30 cellular contexts compared by ENCODE assay signal in genomic region chr16:69701866-69702265, GRCh38.
"Had no signal": no experiment of that assay in that cellular context is flagged by ENCODE, and none has a peak within 500 bp of the region (broad histone marks: within the 10 kb centered on the region; RNA-seq: fewer than 3 reads in every experiment).

No MANE protein-coding gene starts in this region.

- H3K36me3 ChIP-seq: SJCRH30 had no signal

- H3K4me3 ChIP-seq: SJCRH30, SK-N-MC had no signal

- FAIRE-seq: astrocyte, bronchial epithelial cell had no signal

- ATAC-seq: activated CD8-positive, alpha-beta T cell treated with anti-CD3 and anti-CD28 coated beads for 36 hours had no signal

- H3K27me3 ChIP-seq: SJCRH30 had no signal

- DNase-seq: activated CD4-positive, alpha-beta T cell treated with anti-CD3 and anti-CD28 coated beads, Interleukin-2, amount 10 ng/mL, durations not matched to agents 24 days and 14 days; activated CD4-positive, alpha-beta T cell treated with anti-CD3 and anti-CD28 coated beads, Interleukin-2, amount 50 U/mL, for 4 hours; activated CD8-positive, alpha-beta T cell treated with anti-CD3 and anti-CD28 coated beads for 36 hours; activated gamma-delta T cell; activated naive CD4-positive, alpha-beta T cell treated with Interleukin-2 at 50 U/mL for 16 hours; activated naive CD8-positive, alpha-beta T cell treated with anti-CD3 and anti-CD28 coated beads, Interleukin-2, amount 10 ng/mL, durations not matched to agents 7 days and 5 days; activated T-cell treated with anti-CD3 and anti-CD28 coated beads, Interleukin-2, amount 50 U/mL, for 24 hours; caudate nucleus; cerebellar nuclear complex; MM.1S; MV-4-11; NCI-H1092; NCI-H1436 treated with DMSO at 0.1 percent for 48 hours; NCI-H1694 treated with DMSO at 0.1 percent for 48 hours; NCI-H2029; NCI-H345; NCI-H526; NCI-H748 treated with DMSO at 0.1 percent for 48 hours; NK-92 treated with Interleukin-12 subunit alpha and Interleukin-12 subunit beta, amount 100 ng/mL, for 24 hours; SHP77; SJCRH30 had no signal

- H3K9me3 ChIP-seq: SJCRH30 had no signal

- H3K9me3 Mint-ChIP-seq: activated CD4-positive, alpha-beta T cell treated with anti-CD3 and anti-CD28 coated beads, Interleukin-2, amount 10 ng/mL, durations not matched to agents 24 days and 14 days; activated CD8-positive, alpha-beta T cell treated with anti-CD3 and anti-CD28 coated beads for 36 hours; activated naive CD4-positive, alpha-beta T cell treated with anti-CD3 and anti-CD28 coated beads, Interleukin-2, amount 50 U/mL, for 24 hours; activated naive CD8-positive, alpha-beta T cell treated with anti-CD3 and anti-CD28 coated beads, Interleukin-2, amount 10 ng/mL, durations not matched to agents 7 days and 5 days; activated T-cell treated with anti-CD3 and anti-CD28 coated beads, Interleukin-2, amount 50 U/mL, for 24 hours; activated T-helper 2 cell treated with anti-CD3 and anti-CD28 coated beads, Interferon-gamma antibody, Interleukin-2, Interleukin-4, amounts not matched to agents 10 μg/mL and 5 μg/mL and 100 μg/mL, durations not matched to agents 14 hours and 24 hours and 36 hours; brain; T-helper 1 cell treated with Interleukin-12 subunit alpha and Interleukin-12 subunit beta and Interleukin-4 antibody, amounts not matched to agents 30 μg/mL and 1 μg/mL, for 36 hours; T-helper 2 cell treated with Interferon-gamma antibody and Interleukin-4, amounts not matched to agents 5 μg/mL and 100 μg/mL, for 36 hours had no signal

- H3K9ac ChIP-seq: KMS-11 had no signal

- H3K27ac Mint-ChIP-seq: activated CD4-positive, alpha-beta T cell treated with anti-CD3 and anti-CD28 coated beads, Interleukin-2, amount 10 ng/mL, durations not matched to agents 24 days and 14 days; activated CD8-positive, alpha-beta T cell treated with anti-CD3 and anti-CD28 coated beads for 36 hours; activated naive CD4-positive, alpha-beta T cell treated with anti-CD3 and anti-CD28 coated beads, Interleukin-2, amount 50 U/mL, for 24 hours; activated naive CD8-positive, alpha-beta T cell treated with anti-CD3 and anti-CD28 coated beads, Interleukin-2, amount 10 ng/mL, durations not matched to agents 7 days and 5 days; activated T-helper 2 cell treated with anti-CD3 and anti-CD28 coated beads, Interferon-gamma antibody, Interleukin-2, Interleukin-4, amounts not matched to agents 10 μg/mL and 5 μg/mL and 100 μg/mL, durations not matched to agents 14 hours and 24 hours and 36 hours; T-helper 1 cell treated with Interleukin-12 subunit alpha and Interleukin-12 subunit beta and Interleukin-4 antibody, amounts not matched to agents 30 μg/mL and 1 μg/mL, for 36 hours; T-helper 2 cell treated with Interferon-gamma antibody and Interleukin-4, amounts not matched to agents 5 μg/mL and 100 μg/mL, for 36 hours had no signal

- H3K27me3 Mint-ChIP-seq: activated CD4-positive, alpha-beta T cell treated with anti-CD3 and anti-CD28 coated beads, Interleukin-2, amount 10 ng/mL, durations not matched to agents 24 days and 14 days; activated CD8-positive, alpha-beta T cell treated with anti-CD3 and anti-CD28 coated beads for 36 hours; activated naive CD4-positive, alpha-beta T cell treated with anti-CD3 and anti-CD28 coated beads, Interleukin-2, amount 50 U/mL, for 24 hours; activated naive CD8-positive, alpha-beta T cell treated with anti-CD3 and anti-CD28 coated beads, Interleukin-2, amount 10 ng/mL, durations not matched to agents 7 days and 5 days; activated T-cell treated with anti-CD3 and anti-CD28 coated beads, Interleukin-2, amount 50 U/mL, for 24 hours; brain had no signal

- H3K4me1 Mint-ChIP-seq: activated CD4-positive, alpha-beta T cell treated with anti-CD3 and anti-CD28 coated beads, Interleukin-2, amount 10 ng/mL, durations not matched to agents 24 days and 14 days; activated naive CD8-positive, alpha-beta T cell treated with anti-CD3 and anti-CD28 coated beads, Interleukin-2, amount 10 ng/mL, durations not matched to agents 7 days and 5 days; brain had no signal

- H3K4me1 ChIP-seq: SJCRH30 had no signal

- H3K27ac ChIP-seq: KMS-11, SJCRH30, SK-N-MC had no signal

- H3K4me2 ChIP-seq: KMS-11 had no signal

- H3K4me3 Mint-ChIP-seq: activated CD4-positive, alpha-beta T cell treated with anti-CD3 and anti-CD28 coated beads, Interleukin-2, amount 10 ng/mL, durations not matched to agents 24 days and 14 days; activated CD8-positive, alpha-beta T cell treated with anti-CD3 and anti-CD28 coated beads for 36 hours; activated naive CD4-positive, alpha-beta T cell treated with anti-CD3 and anti-CD28 coated beads, Interleukin-2, amount 50 U/mL, for 24 hours; activated naive CD8-positive, alpha-beta T cell treated with anti-CD3 and anti-CD28 coated beads, Interleukin-2, amount 10 ng/mL, durations not matched to agents 7 days and 5 days; activated T-cell treated with anti-CD3 and anti-CD28 coated beads, Interleukin-2, amount 50 U/mL, for 24 hours; brain; T-helper 1 cell treated with Interleukin-12 subunit alpha and Interleukin-12 subunit beta and Interleukin-4 antibody, amounts not matched to agents 30 μg/mL and 1 μg/mL, for 36 hours; T-helper 2 cell treated with Interferon-gamma antibody and Interleukin-4, amounts not matched to agents 5 μg/mL and 100 μg/mL, for 36 hours had no signal
